Comparison of ENCODE assay signal across 23 cellular contexts in the genomic region with DNA sequence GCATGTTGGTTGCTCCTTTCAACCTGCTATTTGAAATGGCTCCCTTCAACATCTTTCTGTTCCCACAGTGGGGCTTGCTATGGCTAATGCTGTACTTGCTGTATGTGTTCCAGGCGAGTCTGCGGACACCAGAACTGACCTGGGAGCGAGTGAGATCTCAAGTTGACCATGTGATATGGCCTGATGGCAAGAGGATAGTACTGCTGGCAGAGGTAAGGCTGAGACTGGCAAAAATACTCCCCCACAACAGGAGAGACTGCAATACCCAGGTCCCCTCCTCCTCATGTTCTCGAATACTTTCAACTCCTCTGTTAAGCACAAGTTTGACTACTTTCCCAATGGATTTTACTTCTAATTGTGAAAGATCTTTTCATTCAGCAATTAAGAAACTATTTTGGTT. TPM values are rescaled to one million over a fixed set of nuclear protein-coding genes. Genes with fewer than 3 reads are reported as not detected.
"Had no signal": no experiment of that assay in that cellular context is flagged by ENCODE, and none has a peak within 500 bp of the region (broad histone marks: within the 10 kb centered on the region; RNA-seq: fewer than 3 reads in every experiment).

No MANE protein-coding gene starts in this region.

- H3K9me3 ChIP-seq: heart right ventricle, lower lobe of right lung, pancreas, prostate gland, right lobe of liver, stomach, testis, thyroid gland, transverse colon, upper lobe of left lung had no signal

- H3K27me3 ChIP-seq: heart right ventricle, hepatocyte, pancreas, right lobe of liver, stomach, testis, thyroid gland, transverse colon, upper lobe of left lung had no signal

- DNase-seq: heart right ventricle; islet precursor cell; lower lobe of right lung; mammary epithelial cell; mesenchymal stem cell; naive thymus-derived CD8-positive, alpha-beta T cell; pancreas; posterior cingulate gyrus; right lobe of liver; stimulated activated CD4-positive, alpha-beta T cell treated with anti-CD3 and anti-CD28 coated beads, Interleukin-12 subunit alpha, Interleukin-12 subunit beta, amount 100 ng/mL, for 4 hours; stimulated activated CD4-positive, alpha-beta T cell treated with anti-CD3 and anti-CD28 coated beads, Interleukin-15, amount 100 ng/mL, for 24 hours; stimulated activated CD4-positive, alpha-beta T cell treated with anti-CD3 and anti-CD28 coated beads, Interleukin-2, amount 100 ng/mL, for 24 hours; stimulated activated CD4-positive, alpha-beta T cell treated with anti-CD3 and anti-CD28 coated beads, Interleukin-4, amount 100 ng/mL, for 1 hour; stimulated activated naive B cell treated with anti-CD40 and anti-IgM and Interleukin-4, amounts not matched to agents 10 μg/mL and 1 μg/mL and 100 μg/mL, for 72 hours; stimulated activated naive CD8-positive, alpha-beta T cell treated with anti-CD3 and anti-CD28 coated beads, Interleukin-15, Interleukin-2, amounts not matched to agents 100 U/mL and 50 U/mL, for 24 hours; stomach; testis; thyroid gland; transverse colon; upper lobe of left lung had no signal

- H3K36me3 ChIP-seq: prostate gland, right lobe of liver had no signal

- H3K4me3 ChIP-seq: heart right ventricle, hepatocyte, lower lobe of right lung, pancreas, prostate gland, right lobe of liver, skin epidermis, stomach, testis, thyroid gland, transverse colon, upper lobe of left lung had no signal

- H3K4me1 ChIP-seq: lower lobe of right lung, prostate gland, right lobe of liver, stomach, testis, transverse colon, upper lobe of left lung had no signal

- ATAC-seq: lower lobe of right lung; naive thymus-derived CD8-positive, alpha-beta T cell; pancreas; right lobe of liver; stimulated activated naive B cell treated with anti-CD40 and anti-IgM and Interleukin-4, amounts not matched to agents 10 μg/mL and 1 μg/mL and 100 μg/mL, for 72 hours; stimulated activated naive CD8-positive, alpha-beta T cell treated with anti-CD3 and anti-CD28 coated beads, Interleukin-15, Interleukin-2, amounts not matched to agents 100 U/mL and 50 U/mL, for 24 hours had no signal

- H3K27ac ChIP-seq: hepatocyte, lower lobe of right lung, pancreas, prostate gland, right lobe of liver, skin epidermis, stomach, testis, thyroid gland, transverse colon, upper lobe of left lung had no signal

RNA-seq across cellular contexts. Expression of gene STRIP2, which starts 11.5 kb away (rescaled TPM):
- polyA plus RNA-seq: naive thymus-derived CD8-positive, alpha-beta T cell had no signal
